In genomic region chr9:124764774-124765438, GRCh38 we compare ENCODE assay signal across 10 cellular contexts. TPM values are rescaled to one million over a fixed set of nuclear protein-coding genes. Genes with fewer than 3 reads are reported as not detected.
DNase-seq lines count a peak whose midpoint lies in the region; ATAC-seq and TF ChIP-seq lines count a peak whose summit lies in the region.
"Had no signal": no experiment of that assay in that cellular context is flagged by ENCODE, and none has a peak within 500 bp of the region (broad histone marks: within the 10 kb centered on the region; RNA-seq: fewer than 3 reads in every experiment).

No MANE protein-coding gene starts in this region.

- no peak for TF ChIP-seq POLR2A in esophagus muscularis mucosa (IDR thresholded peaks at IDR 0.05; ENCODE audit: low read depth)

- H3K36me3 Mint-ChIP-seq in naive B cell = peaks cover 0 to 2% of the 10 kb centered on the region in 2 donors

- H3K4me3 ChIP-seq in WERI-Rb-1 (ENCODE audit: low read depth, low read length) (peak overlapping the region; percentile 31), esophagus muscularis mucosa (no peak overlapping the region)

- H3K27ac ChIP-seq in WERI-Rb-1 (peak overlapping the region; percentile 68), substantia nigra (ENCODE audit: low read depth, low read length, poor library complexity, severe bottlenecking) (no peak overlapping the region), esophagus muscularis mucosa (replicated peaks in 1 of 4) (no peak overlapping the region)

- H3K4me3 Mint-ChIP-seq in naive B cell = no peak overlapping the region
- H3K4me3 Mint-ChIP-seq: stimulated activated naive CD8-positive, alpha-beta T cell treated with anti-CD3 and anti-CD28 coated beads, Interleukin-15, Interleukin-2, amounts not matched to agents 100 ng/mL and 50 ng/mL, for 24 hours had no signal

- no peaks in the 10 kb centered on the region for H3K27me3 ChIP-seq in WERI-Rb-1 (ENCODE audit: insufficient read depth, low read depth, severe bottlenecking)
- peaks cover 0 to 64% (median 15%) of the 10 kb centered on the region in 4 donors for H3K27me3 ChIP-seq in esophagus muscularis mucosa

- peak overlapping the region in 1 of 6 donors; percentile 24 for H3K27ac Mint-ChIP-seq in naive B cell
- H3K27ac Mint-ChIP-seq: stimulated activated naive CD8-positive, alpha-beta T cell treated with anti-CD3 and anti-CD28 coated beads, Interleukin-15, Interleukin-2, amounts not matched to agents 100 ng/mL and 50 ng/mL, for 24 hours had no signal

- POLR2A ChIA-PET in GM10248 (lab: Yijun Ruan, JAX) = no interaction called here

- whole genome bisulfite sequencing in esophagus muscularis mucosa = 77% methylated on average over 6 of the region's 6 CpGs

- peaks cover 25 to 35% (median 32%) of the 10 kb centered on the region in 3 donors for H3K27me3 Mint-ChIP-seq in naive B cell

- no peaks in the 10 kb centered on the region for H3K9me3 Mint-ChIP-seq in naive B cell
- H3K9me3 Mint-ChIP-seq: stimulated activated naive CD8-positive, alpha-beta T cell treated with anti-CD3 and anti-CD28 coated beads, Interleukin-15, Interleukin-2, amounts not matched to agents 100 ng/mL and 50 ng/mL, for 24 hours had no signal

- no peaks in the 10 kb centered on the region for H3K9me3 ChIP-seq in WERI-Rb-1 (ENCODE audit: severe bottlenecking)
- H3K9me3 ChIP-seq in esophagus muscularis mucosa = no peaks in the 10 kb centered on the region

- H3K4me1 ChIP-seq in esophagus muscularis mucosa = peaks cover 4 to 13% (median 6%) of the 10 kb centered on the region in 4 donors

- no peaks in the 10 kb centered on the region; the same call in 1 of the 2 replicates for H3K36me3 ChIP-seq in WERI-Rb-1
- no peaks in the 10 kb centered on the region for H3K36me3 ChIP-seq in esophagus muscularis mucosa

- peak; percentile 38 to 39 for ATAC-seq in naive B cell (ENCODE audit: low read depth in 2 of 2)
- no peak for ATAC-seq in GM21367 (IDR thresholded peaks at IDR 0.05; ENCODE audit: unreplicated experiment)

- peaks cover 12 to 19% (median 14%) of the 10 kb centered on the region in 3 donors for H3K4me1 Mint-ChIP-seq in naive B cell

- TF ChIP-seq EP300 in esophagus muscularis mucosa (IDR thresholded peaks at IDR 0.05) = no peak

- TF ChIP-seq CTCF in GM10248 (IDR thresholded peaks at IDR 0.05; ENCODE audit: control extremely low read depth, extremely low read depth, low read depth, missing control alignments) = peak; percentile 24
- TF ChIP-seq CTCF in WERI-Rb-1 (IDR thresholded peaks at IDR 0.05; ENCODE audit: low read depth, low read length) = peak; percentile 25; the same call in 1 of the 2 replicates
- peak in 1 of 3 experiments; percentile 24 for TF ChIP-seq CTCF in esophagus muscularis mucosa (IDR thresholded peaks at IDR 0.05)

- DNase-seq in GM10248 (ENCODE audit: extremely low spot score) (peak; percentile 52), HT-29 (ENCODE audit: low spot score) (peak; percentile 56), WERI-Rb-1 (no peak), naive B cell (no peak), substantia nigra (lab: John Stamatoyannopoulos, UW) (no peak), esophagus muscularis mucosa (ENCODE audit: extremely low spot score) (no peak), AG08396 (ENCODE audit: low spot score) (no peak)
- DNase-seq: midbrain had no signal

- intact Hi-C loops in esophagus muscularis mucosa (cut with DNase I) = no loop called here

- CTCF ChIA-PET in GM10248 (lab: Yijun Ruan, JAX) = interaction anchor here (0.7 to 6.6 kb wide), 22 partner anchors 9 to 169 kb away, joined by 3 to 62 read pairs (median 5); partner anchors contain the start of genes OLFML2A and WDR38

RNA-seq across cellular contexts. Expression of gene NR6A1, which starts 6.2 kb away (rescaled TPM):
- total RNA-seq in HT-29 (2014; rRNA removed; shearing (Covaris generic)) = 3.4 and 4.7 TPM in 2 replicates
- polyA plus RNA-seq in naive B cell (ENCODE audit: low read depth in 6 of 6) = under 1 TPM in 2 of 6 donors, not detected in 4; 0.08 to 0.11 TPM
- 1 to 10 TPM; 1.8 to 2.8 (median 2.0) TPM for total RNA-seq in esophagus muscularis mucosa

RNA-seq across cellular contexts. Expression of gene OLFML2A, which starts 12.0 kb away (rescaled TPM):
- 0.21 TPM in 1 of 2 replicates, not detected in the other for total RNA-seq in HT-29 (2014; rRNA removed; shearing (Covaris generic))
- polyA plus RNA-seq in naive B cell (ENCODE audit: low read depth in 6 of 6) = under 1 TPM in 5 of 6 donors, not detected in 1; 0.09 to 0.39 (median 0.16) TPM
- total RNA-seq in esophagus muscularis mucosa = 10 to 100 TPM; 39.0 to 98.9 (median 60.3) TPM

Comparison
In these comparisons a context has a peak if more than half of its experiments do, and no peak if none do; other contexts are left out.
1. DNase-seq: peak in GM10248 (single experiment) and HT-29 (single experiment); none in WERI-Rb-1 (single experiment), naive B cell (single experiment), substantia nigra (0 of 49), esophagus muscularis mucosa (single experiment) and AG08396 (single experiment).
2. RNA of gene OLFML2A, which starts 12.0 kb away (total RNA-seq): 39.0 to 98.9 TPM in esophagus muscularis mucosa; 0.21 TPM in HT-29; every median in the first group is over 10 times any median in the second.